In genomic region chr10:60846173-60846572, GRCh38 we compare ENCODE assay signal across 11 cellular contexts.
DNase-seq lines count a peak whose midpoint lies in the region; ATAC-seq and TF ChIP-seq lines count a peak whose summit lies in the region.
"Had no signal": no experiment of that assay in that cellular context is flagged by ENCODE, and none has a peak within 500 bp of the region (broad histone marks: within the 10 kb centered on the region; RNA-seq: fewer than 3 reads in every experiment).

No MANE protein-coding gene starts in this region.

- H4K20me1 ChIP-seq in PC-3 (ENCODE audit: low read length): no peaks in the 10 kb centered on the region

- CTCF ChIA-PET in PC-3 (lab: Charles Lee): interaction anchor here (0.6 to 1.4 kb wide), 4 partner anchors 77 to 344 kb away, joined by 3 to 13 read pairs (median 5); no protein-coding TSS in a partner anchor

- no peak overlapping the region for H3K14ac ChIP-seq in mesenchymal stem cell (ENCODE audit: low read length in 2 of 2)

- no peaks in the 10 kb centered on the region for H3K27me3 Mint-ChIP-seq in endothelial cell (ENCODE audit: unreplicated experiment)

- no peak overlapping the region for H3K4ac ChIP-seq in mesenchymal stem cell (ENCODE audit: low read depth in 1 of 2, low read length in 2 of 2)

- H3K9me2 ChIP-seq in PC-3 (replicated peaks; ENCODE audit: low read length): no peaks in the 10 kb centered on the region

- DNase-seq in GM04504 (ENCODE audit: low read depth) (peak; percentile 14), PC-3 (peak; percentile 79), endothelial cell (ENCODE audit: low spot score) (no peak), mesenchymal stem cell (peak; percentile 91), NCI-H1694 treated with DMSO at 0.1 percent for 48 hours (lab: John Stamatoyannopoulos, UW) (no peak), AML-193 (lab: John Stamatoyannopoulos, UW) (no peak)
- DNase-seq: aorta, DMS79 treated with DMSO at 0.1 percent for 48 hours had no signal

- TF ChIP-seq CTCF in PC-3 (conservative IDR thresholded peaks at IDR 0.05; ENCODE audit: low read depth, low read length): peak; percentile 75
- no peak for TF ChIP-seq CTCF in endothelial cell (IDR thresholded peaks at IDR 0.05; ENCODE audit: unreplicated experiment)

- H3K4me2 ChIP-seq in PC-3 (ENCODE audit: low read length): 0 out of 2 replicates have a peak overlapping the region, but pooled peaks have one; percentile 3
- H3K4me2 ChIP-seq in mesenchymal stem cell (ENCODE audit: low read length, poor library complexity, severe bottlenecking): no peak overlapping the region
- H3K4me2 ChIP-seq: hepatocyte had no signal

- H3K27ac ChIP-seq in PC-3 (ENCODE audit: low read length) (no peak overlapping the region), mesenchymal stem cell (ENCODE audit: low read length, poor library complexity, severe bottlenecking) (no peak overlapping the region)
- H3K27ac ChIP-seq: hepatocyte had no signal

- peak overlapping the region in 1 of 2 experiments; percentile 37 for H3K18ac ChIP-seq in mesenchymal stem cell (ENCODE audit: low read depth in 1 of 2, low read length in 2 of 2)

- H3K27ac Mint-ChIP-seq in endothelial cell (ENCODE audit: unreplicated experiment): peak overlapping the region; percentile 92

- no peaks in the 10 kb centered on the region for H3K9me3 ChIP-seq in PC-3 (ENCODE audit: low read length)
- H3K9me3 ChIP-seq in mesenchymal stem cell (ENCODE audit: control insufficient read depth, low read length): peaks cover 7% of the 10 kb centered on the region

- H2AK5ac ChIP-seq in mesenchymal stem cell (ENCODE audit: low read length, severe bottlenecking): no peak overlapping the region

- H3K4me3 ChIP-seq in PC-3 (ENCODE audit: low read length): no peak overlapping the region
- no peak overlapping the region for H3K4me3 ChIP-seq in mesenchymal stem cell (ENCODE audit: insufficient read depth in 1 of 2, low read depth in 1 of 2, low read length in 2 of 2)
- H3K4me3 ChIP-seq: hepatocyte had no signal

- H4K8ac ChIP-seq in mesenchymal stem cell (ENCODE audit: low read length): no peak overlapping the region

- no TSS peak for BruUV-seq in PC-3 (replicated peaks; lab: Mats Ljungman, UMichigan)

- H3F3A ChIP-seq in PC-3 (ENCODE audit: low read length, unreplicated experiment): no peaks in the 10 kb centered on the region

- no peak overlapping the region for H3K23ac ChIP-seq in mesenchymal stem cell (ENCODE audit: low read length in 2 of 2)

- H3K79me1 ChIP-seq in mesenchymal stem cell (replicated peaks; ENCODE audit: low read length, poor library complexity, severe bottlenecking): no peaks in the 10 kb centered on the region

- H3K36me3 ChIP-seq in PC-3 (ENCODE audit: low read depth, low read length) (no peaks in the 10 kb centered on the region), mesenchymal stem cell (ENCODE audit: control insufficient read depth in 1 of 2, insufficient read depth in 2 of 2, low read depth in 1 of 2, low read length in 2 of 2) (no peaks in the 10 kb centered on the region)

- H2BK12ac ChIP-seq in mesenchymal stem cell (ENCODE audit: low read length in 2 of 2): no peak overlapping the region

- POLR2A ChIA-PET in PC-3 (lab: Charles Lee; ENCODE audit: unreplicated experiment): no interaction called here

- no peaks in the 10 kb centered on the region for H3K9me3 Mint-ChIP-seq in endothelial cell (ENCODE audit: unreplicated experiment)

- H4K91ac ChIP-seq in mesenchymal stem cell (ENCODE audit: low read length): no peak overlapping the region

- ATAC-seq in PC-3 (peak; percentile 97), GM19452 (IDR thresholded peaks at IDR 0.05; ENCODE audit: unreplicated experiment) (no peak), GM19463 (IDR thresholded peaks at IDR 0.05; ENCODE audit: unreplicated experiment) (no peak)

- H3K4me1 Mint-ChIP-seq in endothelial cell (ENCODE audit: unreplicated experiment): peaks cover 12% of the 10 kb centered on the region

- H3K36me3 Mint-ChIP-seq in endothelial cell (ENCODE audit: low read depth, unreplicated experiment): no peaks in the 10 kb centered on the region

- H3K27me3 ChIP-seq in PC-3 (ENCODE audit: low read length) (no peaks in the 10 kb centered on the region), mesenchymal stem cell (ENCODE audit: control insufficient read depth in 1 of 2, insufficient read depth in 1 of 2, low read length in 2 of 2) (no peaks in the 10 kb centered on the region)
- H3K27me3 ChIP-seq: hepatocyte had no signal

- H3K4me1 ChIP-seq in PC-3 (ENCODE audit: insufficient read depth, low read length) (peaks cover 9% of the 10 kb centered on the region), mesenchymal stem cell (ENCODE audit: control insufficient read depth, insufficient read depth, low read depth, low read length) (peaks cover 9% of the 10 kb centered on the region)

- no peak overlapping the region for H2BK15ac ChIP-seq in mesenchymal stem cell (ENCODE audit: low read depth, poor library complexity, severe bottlenecking)

- H2AFZ ChIP-seq in PC-3 (ENCODE audit: low read length) (peak overlapping the region; percentile 10), mesenchymal stem cell (ENCODE audit: low read depth, low read length) (no peak overlapping the region)
- H2AFZ ChIP-seq: hepatocyte had no signal

- H2BK120ac ChIP-seq in mesenchymal stem cell (ENCODE audit: low read depth, low read length): no peak overlapping the region

- intact Hi-C loops in PC-3 (cut with micrococcal nuclease): loop anchor here (1.0 kb wide), 1 partner anchor 118 kb away; no protein-coding TSS in a partner anchor

- no peaks in the 10 kb centered on the region for H3K79me2 ChIP-seq in PC-3 (ENCODE audit: low read length)
- H3K79me2 ChIP-seq: hepatocyte had no signal

- H2BK5ac ChIP-seq in mesenchymal stem cell (ENCODE audit: low read depth, low read length, poor library complexity, severe bottlenecking): peak overlapping the region; percentile 46

- no peak overlapping the region for H3K4me3 Mint-ChIP-seq in endothelial cell (ENCODE audit: unreplicated experiment)

- WGBS in mesenchymal stem cell: 0% methylated on average over 1 of the region's 1 CpG

- H3K9ac ChIP-seq in PC-3 (ENCODE audit: low read length) (no peak overlapping the region), mesenchymal stem cell (ENCODE audit: low read length) (no peak overlapping the region)

Comparison
In these comparisons a context has a peak if more than half of its experiments do, and no peak if none do; other contexts are left out.
1. DNase-seq: peak in GM04504 (single experiment), PC-3 (single experiment) and mesenchymal stem cell (single experiment); none in endothelial cell (single experiment), NCI-H1694 treated with DMSO at 0.1 percent for 48 hours (single experiment) and AML-193 (0 of 2).